ENCODE assay signal across 11 cellular contexts in genomic region chr19:53328967-53329366, GRCh38. TPM values are rescaled to one million over a fixed set of nuclear protein-coding genes. Genes with fewer than 3 reads are reported as not detected.
DNase-seq lines count a peak whose midpoint lies in the region; ATAC-seq and TF ChIP-seq lines count a peak whose summit lies in the region.
"Had no signal": no experiment of that assay in that cellular context is flagged by ENCODE, and none has a peak within 500 bp of the region (broad histone marks: within the 10 kb centered on the region; RNA-seq: fewer than 3 reads in every experiment).

No MANE protein-coding gene starts in this region.

- H3K27ac Mint-ChIP-seq in activated CD8-positive, alpha-beta T cell treated with anti-CD3 and anti-CD28 coated beads for 36 hours = peak overlapping the region; percentile 21

- TF ChIP-seq CTCF in activated CD8-positive, alpha-beta T cell treated with anti-CD3 and anti-CD28 coated beads for 36 hours (IDR thresholded peaks at IDR 0.05) = no peak
- TF ChIP-seq CTCF in sigmoid colon (IDR thresholded peaks at IDR 0.05) (no peak), left lung (IDR thresholded peaks at IDR 0.05) (no peak)

- H3K4me3 ChIP-seq in sigmoid colon (peak overlapping the region in 2 of 4 donors; percentile 9 to 24), left lung (no peak overlapping the region)

- H3K4me1 ChIP-seq in sigmoid colon (peaks cover 0 to 7% (median 5%) of the 10 kb centered on the region in 4 donors), left lung (peaks cover 0 to 7% of the 10 kb centered on the region in 2 donors)
- H3K4me1 ChIP-seq: gastrocnemius medialis had no signal

- H3K27me3 Mint-ChIP-seq in activated CD8-positive, alpha-beta T cell treated with anti-CD3 and anti-CD28 coated beads for 36 hours = peaks cover 14% of the 10 kb centered on the region

- H3K4me3 Mint-ChIP-seq in activated CD8-positive, alpha-beta T cell treated with anti-CD3 and anti-CD28 coated beads for 36 hours = peak overlapping the region; percentile 47

- WGBS in sigmoid colon, 2 donors = 31 to 54% methylated on average over 24 of the region's 24 CpGs

- H3K9me3 Mint-ChIP-seq in activated CD8-positive, alpha-beta T cell treated with anti-CD3 and anti-CD28 coated beads for 36 hours = peaks cover 29% of the 10 kb centered on the region

- CTCF ChIA-PET in activated CD8-positive, alpha-beta T cell treated with anti-CD3 and anti-CD28 coated beads for 36 hours (lab: Charles Lee) = no interaction called here

- H3K27ac ChIP-seq in sigmoid colon (no peak overlapping the region), left lung (no peak overlapping the region)
- H3K27ac ChIP-seq: 22Rv1, gastrocnemius medialis had no signal

- H3K27me3 ChIP-seq in sigmoid colon (peaks cover 0 to 25% (median 0%) of the 10 kb centered on the region in 3 donors), left lung (peaks cover 0 to 18% of the 10 kb centered on the region in 2 donors)

- H3K36me3 ChIP-seq in sigmoid colon = no peaks in the 10 kb centered on the region
- no peaks in the 10 kb centered on the region for H3K36me3 ChIP-seq in left lung
- H3K36me3 ChIP-seq: gastrocnemius medialis had no signal

- ATAC-seq in activated CD8-positive, alpha-beta T cell treated with anti-CD3 and anti-CD28 coated beads for 36 hours = no peak
- ATAC-seq in HG02759 (IDR thresholded peaks at IDR 0.05; ENCODE audit: unreplicated experiment) (no peak), left lung (no peak)
- ATAC-seq: gastrocnemius medialis, Panc1 had no signal

- TF ChIP-seq POLR2A in sigmoid colon (IDR thresholded peaks at IDR 0.05) = no peak

- H3K36me3 Mint-ChIP-seq in activated CD8-positive, alpha-beta T cell treated with anti-CD3 and anti-CD28 coated beads for 36 hours (ENCODE audit: low read depth) = peaks cover 24% of the 10 kb centered on the region

- POLR2A ChIA-PET in activated CD8-positive, alpha-beta T cell treated with anti-CD3 and anti-CD28 coated beads for 36 hours (lab: Charles Lee) = no interaction called here

- DNase-seq in DMS53 (lab: John Stamatoyannopoulos, UW) (peak; percentile 59), DMS53 treated with DMSO at 0.1 percent for 48 hours (lab: John Stamatoyannopoulos, UW; ENCODE audit: unreplicated experiment) (no peak), globus pallidus (ENCODE audit: low spot score) (peak; percentile 14), sigmoid colon (peak; percentile 74), left lung (no peak), activated gamma-delta T cell treated with Interleukin-2 at 50 U/mL for 16 hours (no peak)
- peak; percentile 42 for DNase-seq in activated CD8-positive, alpha-beta T cell treated with anti-CD3 and anti-CD28 coated beads for 36 hours

- peaks cover 2% of the 10 kb centered on the region for H3K4me1 Mint-ChIP-seq in activated CD8-positive, alpha-beta T cell treated with anti-CD3 and anti-CD28 coated beads for 36 hours (ENCODE audit: low read depth)

- intact Hi-C loops in activated CD8-positive, alpha-beta T cell treated with anti-CD3 and anti-CD28 coated beads for 36 hours (cut with micrococcal nuclease) = no loop called here
- intact Hi-C loops in sigmoid colon (cut with DNase I) = loop anchor here (5.0 kb wide), 1 partner anchor 72 kb away; the partner anchor contains the start of gene VN1R2
- intact Hi-C loops in left lung (cut with DNase I) = no loop called here

- TF ChIP-seq EP300 in sigmoid colon (IDR thresholded peaks at IDR 0.05) = no peak

- H3K9me3 ChIP-seq in sigmoid colon (peaks cover 0 to 12% (median under 1%) of the 10 kb centered on the region in 4 donors), left lung (peaks cover 0 to 61% of the 10 kb centered on the region in 2 donors)
- H3K9me3 ChIP-seq: gastrocnemius medialis had no signal

RNA-seq across cellular contexts. Expression of gene ZNF845, which starts 4.6 kb away (rescaled TPM):
- total RNA-seq in activated CD8-positive, alpha-beta T cell treated with anti-CD3 and anti-CD28 coated beads for 36 hours = 1 to 10 TPM; 5.5 to 5.6 TPM
- total RNA-seq in sigmoid colon = 1 to 10 TPM; 4.6 to 8.9 (median 7.2) TPM
- 1 to 10 TPM; 2.4 to 2.7 (median 2.5) TPM for polyA plus RNA-seq in sigmoid colon
- 1 to 10 TPM; 7.0 to 7.4 TPM for total RNA-seq in left lung

RNA-seq across cellular contexts. Expression of gene ZNF525, which starts 36.5 kb away (rescaled TPM):
- total RNA-seq in activated CD8-positive, alpha-beta T cell treated with anti-CD3 and anti-CD28 coated beads for 36 hours = 10 to 100 TPM; 23.2 to 26.0 TPM
- 1 to 10 TPM; 6.3 to 8.3 (median 7.0) TPM for total RNA-seq in sigmoid colon
- polyA plus RNA-seq in sigmoid colon = 10 to 100 TPM in 1 of 3 donors, 1 to 10 TPM in 2; 1.4 to 10.8 (median 7.0) TPM
- total RNA-seq in left lung = 10 to 100 TPM; 11.7 to 12.3 TPM

Comparison
In these comparisons a context has a peak if more than half of its experiments do, and no peak if none do; other contexts are left out.
1. DNase-seq: peak in DMS53 (single experiment), activated CD8-positive, alpha-beta T cell treated with anti-CD3 and anti-CD28 coated beads for 36 hours (single experiment), globus pallidus (single experiment) and sigmoid colon (single experiment); none in DMS53 treated with DMSO at 0.1 percent for 48 hours (single experiment), left lung (0 of 2) and activated gamma-delta T cell treated with Interleukin-2 at 50 U/mL for 16 hours (single experiment).